8 cellular contexts compared by ENCODE assay signal in the genomic region with DNA sequence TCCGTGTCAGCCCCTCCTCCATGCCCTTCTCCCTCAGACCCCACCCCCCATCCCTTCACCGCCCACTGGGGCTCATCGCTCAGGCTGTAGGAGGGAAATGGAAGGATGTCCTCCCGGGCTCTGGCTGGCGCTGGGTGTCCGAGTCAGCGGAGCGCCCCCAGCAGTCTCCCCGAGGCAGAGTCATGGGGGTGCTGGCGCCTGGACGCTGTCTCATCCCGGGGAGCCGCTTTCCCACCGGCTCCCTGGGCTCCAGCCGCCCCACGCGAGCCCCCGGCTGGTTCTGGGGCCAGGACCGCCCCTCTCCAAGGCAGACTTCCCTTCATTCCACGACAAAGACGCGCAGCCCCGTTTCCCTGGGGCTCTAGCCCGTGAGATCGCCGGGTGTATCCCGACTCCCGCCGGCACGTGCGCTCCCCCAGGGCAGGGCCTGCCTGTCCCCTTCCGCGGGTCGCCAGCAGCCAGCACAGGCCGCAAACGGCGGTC. TPM values are rescaled to one million over a fixed set of nuclear protein-coding genes. Genes with fewer than 3 reads are reported as not detected.
DNase-seq lines count a peak whose midpoint lies in the region; ATAC-seq and TF ChIP-seq lines count a peak whose summit lies in the region.

No MANE protein-coding gene starts in this region.

- H3K4me3 ChIP-seq in BLaER1 (peak overlapping the region; percentile 83), ectodermal cell (ENCODE audit: insufficient read depth, low read depth, low read length) (peak overlapping the region; percentile 91)

- H3K4me2 ChIP-seq in BLaER1: peak overlapping the region; percentile 100

- H3K27ac ChIP-seq in BLaER1 (peak overlapping the region; percentile 96), ectodermal cell (ENCODE audit: insufficient read depth, low read depth, low read length, poor library complexity, severe bottlenecking) (peak overlapping the region; percentile 89)

- H4K20me1 ChIP-seq in BLaER1: peaks cover 78% of the 10 kb centered on the region

- H3K36me3 ChIP-seq in BLaER1 (no peaks in the 10 kb centered on the region), ectodermal cell (ENCODE audit: control insufficient read depth, insufficient read depth, low read length) (no peaks in the 10 kb centered on the region)

- H3K4me1 ChIP-seq in BLaER1 (peaks cover 91% of the 10 kb centered on the region), ectodermal cell (ENCODE audit: control insufficient read depth, insufficient read depth, low read length) (peaks cover 44% of the 10 kb centered on the region)

- WGBS in ectodermal cell, 2 experiments: 0% methylated on average over 37 of the region's 37 CpGs

- H3K27me3 ChIP-seq in BLaER1 (peaks cover 13% of the 10 kb centered on the region), ectodermal cell (ENCODE audit: control insufficient read depth, insufficient read depth, low read length, poor library complexity, severe bottlenecking) (peaks cover 1% of the 10 kb centered on the region)

- DNase-seq in SW 1271 (lab: John Stamatoyannopoulos, UW): peak; percentile 54 to 59
- DNase-seq in medulla oblongata (ENCODE audit: extremely low spot score): peak; percentile 83
- peak; percentile 60 for DNase-seq in superior temporal gyrus (ENCODE audit: extremely low spot score)

- no peaks in the 10 kb centered on the region for H3K9me3 ChIP-seq in BLaER1
- H3K9me3 ChIP-seq in ectodermal cell (ENCODE audit: control insufficient read depth, low read length): no peaks in the 10 kb centered on the region

- ATAC-seq in GM18505 (IDR thresholded peaks at IDR 0.05; ENCODE audit: unreplicated experiment): peak; percentile 16
- ATAC-seq in HG03520 (IDR thresholded peaks at IDR 0.05; ENCODE audit: unreplicated experiment): peak; percentile 19
- no peak for ATAC-seq in GM21528 (IDR thresholded peaks at IDR 0.05; ENCODE audit: low FRiP score, unreplicated experiment)

- H3K9ac ChIP-seq in BLaER1: peak overlapping the region; percentile 91

- TF ChIP-seq POLR2A in GM18505 (IDR thresholded peaks at IDR 0.05; ENCODE audit: borderline replicate concordance, extremely low read depth, insufficient read depth, insufficient read length): no peak

RNA-seq across cellular contexts. Expression of a gene that starts 0.4 kb away (rescaled TPM):
- 16.6 TPM for polyA plus RNA-seq in ectodermal cell (2013, experiment 1 of 4)
- 14.2 TPM for polyA plus RNA-seq in ectodermal cell (2013, experiment 2 of 4)
- 22.0 TPM for polyA plus RNA-seq in ectodermal cell (2013, experiment 3 of 4)
- 25.0 TPM for polyA plus RNA-seq in ectodermal cell (2013, experiment 4 of 4)

RNA-seq across cellular contexts. Expression of a gene that starts 5.6 kb away (rescaled TPM):
- polyA plus RNA-seq in ectodermal cell (2013, experiment 1 of 4): 115 TPM
- 102 TPM for polyA plus RNA-seq in ectodermal cell (2013, experiment 2 of 4)
- polyA plus RNA-seq in ectodermal cell (2013, experiment 3 of 4): 159 TPM
- 173 TPM for polyA plus RNA-seq in ectodermal cell (2013, experiment 4 of 4)

RNA-seq across cellular contexts. Expression of a gene that starts 5.7 kb away (rescaled TPM):
- 3.1 TPM for polyA plus RNA-seq in ectodermal cell (2013, experiment 1 of 4)
- polyA plus RNA-seq in ectodermal cell (2013, experiment 2 of 4): 2.6 TPM
- 2.1 TPM for polyA plus RNA-seq in ectodermal cell (2013, experiment 3 of 4)
- polyA plus RNA-seq in ectodermal cell (2013, experiment 4 of 4): 2.9 TPM

RNA-seq across cellular contexts. Expression of a gene that starts 6.4 kb away (rescaled TPM):
- 6.5 TPM for polyA plus RNA-seq in ectodermal cell (2013, experiment 1 of 4)
- 5.1 TPM for polyA plus RNA-seq in ectodermal cell (2013, experiment 2 of 4)
- polyA plus RNA-seq in ectodermal cell (2013, experiment 3 of 4): 4.9 TPM
- 8.3 TPM for polyA plus RNA-seq in ectodermal cell (2013, experiment 4 of 4)

RNA-seq across cellular contexts. Expression of a gene that starts 14.9 kb away (rescaled TPM):
- 0.69 TPM for polyA plus RNA-seq in ectodermal cell (2013, experiment 1 of 4)
- polyA plus RNA-seq in ectodermal cell (2013, experiment 2 of 4): 0.76 TPM
- 1.9 TPM for polyA plus RNA-seq in ectodermal cell (2013, experiment 3 of 4)
- 1.5 TPM for polyA plus RNA-seq in ectodermal cell (2013, experiment 4 of 4)
